In genomic region chr6:1598886-1599285, GRCh38 we compare ENCODE assay signal across 22 cellular contexts.
"Had no signal": no experiment of that assay in that cellular context is flagged by ENCODE, and none has a peak within 500 bp of the region (broad histone marks: within the 10 kb centered on the region; RNA-seq: fewer than 3 reads in every experiment).

No MANE protein-coding gene starts in this region.

- H3K27me3 ChIP-seq: MG63, SJSA1 had no signal

- H3K9me3 ChIP-seq: MG63, SJSA1 had no signal

- H3K36me3 ChIP-seq: MG63, SJSA1 had no signal

- H3K4me3 ChIP-seq: MG63, SJSA1, SK-N-MC had no signal

- DNase-seq: IMR-90, Karpas-422, KG1, MG63, NCI-H1092, NCI-H1105 treated with DMSO at 0.1 percent for 48 hours, NCI-H1417 treated with DMSO at 0.1 percent for 48 hours, NCI-H187, NCI-H2029, NCI-H2081 treated with DMSO at 0.1 percent for 48 hours, NCI-H2171, NCI-H226, NCI-H446, NCI-H510A, NCI-H524 treated with DMSO at 0.1 percent for 48 hours, NCI-H69, NCI-H774, Right ventricle myocardium superior, RPMI8226, SIG-M5 had no signal

- H3K27ac ChIP-seq: SJSA1, SK-N-MC had no signal
